23 cellular contexts compared by ENCODE assay signal in the genomic region with DNA sequence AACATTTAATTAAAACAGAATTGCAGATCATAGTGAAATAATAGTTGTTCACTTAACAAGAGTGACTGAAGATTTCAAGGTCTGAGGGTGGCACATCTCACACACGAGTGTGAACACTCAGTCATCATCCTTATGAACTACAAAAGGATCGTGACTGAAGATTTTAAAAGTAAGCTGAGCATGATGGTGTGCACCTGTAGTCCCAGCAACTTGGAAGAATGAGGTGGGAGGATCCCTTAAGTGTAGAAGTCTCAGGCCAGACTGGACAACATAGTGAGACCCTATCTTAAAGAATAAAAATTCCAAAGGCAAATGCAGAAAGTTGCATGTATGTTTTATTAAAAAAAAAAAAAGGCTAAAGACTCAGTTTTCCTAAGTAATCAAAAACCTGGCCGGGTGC.
"Had no signal": no experiment of that assay in that cellular context is flagged by ENCODE, and none has a peak within 500 bp of the region (broad histone marks: within the 10 kb centered on the region; RNA-seq: fewer than 3 reads in every experiment).

No MANE protein-coding gene starts in this region.

- H3K4me3 ChIP-seq: heart right ventricle, hepatocyte, left ventricle myocardium inferior, lung, ovary, sigmoid colon, spleen, stomach, thoracic aorta, tibial artery, uterus had no signal

- H3K36me3 ChIP-seq: heart right ventricle, left ventricle myocardium inferior, ovary, sigmoid colon, spleen, stomach, thoracic aorta, tibial artery, uterus had no signal

- ATAC-seq: heart right ventricle; naive thymus-derived CD4-positive, alpha-beta T cell; natural killer cell treated with Interleukin-12 subunit alpha and Interleukin-12 subunit beta and Interleukin-15 and Interleukin-18, amount 100 ng/mL, for 72 hours; right cardiac atrium; stimulated activated memory B cell treated with anti-CD40 and anti-IgM and Interleukin-4, amounts not matched to agents 10 μg/mL and 1 μg/mL and 100 μg/mL, for 72 hours; stimulated activated naive CD8-positive, alpha-beta T cell treated with anti-CD3 and anti-CD28 coated beads, Interleukin-15, Interleukin-2, amounts not matched to agents 100 U/mL and 50 U/mL, for 24 hours had no signal

- H2AFZ ChIP-seq: hepatocyte had no signal

- H3K27me3 ChIP-seq: ovary, sigmoid colon, spleen, stomach, uterus had no signal

- H3K4me1 ChIP-seq: heart right ventricle, left ventricle myocardium inferior, sigmoid colon, stomach, tibial artery, uterus had no signal

- H3K36me3 Mint-ChIP-seq: mesothelial cell of epicardium; natural killer cell treated with Interleukin-12 subunit alpha and Interleukin-12 subunit beta and Interleukin-15 and Interleukin-18, amount 100 ng/mL, for 72 hours; stimulated activated memory B cell treated with anti-CD40 and anti-IgM and Interleukin-4, amounts not matched to agents 10 μg/mL and 1 μg/mL and 100 μg/mL, for 72 hours; type B pancreatic cell had no signal

- H3K9me3 ChIP-seq: heart right ventricle, left ventricle myocardium inferior, ovary, sigmoid colon, spleen, stomach, thoracic aorta, tibial artery, uterus had no signal

- H3K9me3 Mint-ChIP-seq: mesothelial cell of epicardium; naive thymus-derived CD4-positive, alpha-beta T cell; natural killer cell treated with Interleukin-12 subunit alpha and Interleukin-12 subunit beta and Interleukin-15 and Interleukin-18, amount 100 ng/mL, for 72 hours; stimulated activated memory B cell treated with anti-CD40 and anti-IgM and Interleukin-4, amounts not matched to agents 10 μg/mL and 1 μg/mL and 100 μg/mL, for 72 hours had no signal

- H3K27ac Mint-ChIP-seq: mesothelial cell of epicardium; naive thymus-derived CD4-positive, alpha-beta T cell; natural killer cell treated with Interleukin-12 subunit alpha and Interleukin-12 subunit beta and Interleukin-15 and Interleukin-18, amount 100 ng/mL, for 72 hours; progenitor cell of endocrine pancreas; type B pancreatic cell had no signal

- H3K4me2 ChIP-seq: hepatocyte had no signal

- H3K27me3 Mint-ChIP-seq: progenitor cell of endocrine pancreas; stimulated activated memory B cell treated with anti-CD40 and anti-IgM and Interleukin-4, amounts not matched to agents 10 μg/mL and 1 μg/mL and 100 μg/mL, for 72 hours; type B pancreatic cell had no signal

- H3K79me2 ChIP-seq: hepatocyte had no signal

- DNase-seq: heart right ventricle; islet precursor cell; left ventricle myocardium inferior; mesendoderm; naive thymus-derived CD4-positive, alpha-beta T cell; ovary; right cardiac atrium; sigmoid colon; small intestine; spleen; stimulated activated CD4-positive, alpha-beta T cell treated with anti-CD3 and anti-CD28 coated beads, Interleukin-4, amount 100 ng/mL, for 24 hours; stimulated activated naive CD8-positive, alpha-beta T cell treated with anti-CD3 and anti-CD28 coated beads, Interleukin-15, Interleukin-2, amounts not matched to agents 100 U/mL and 50 U/mL, for 24 hours; stomach; tibial artery; uterus had no signal

- H3K4me3 Mint-ChIP-seq: mesothelial cell of epicardium; naive thymus-derived CD4-positive, alpha-beta T cell; natural killer cell treated with Interleukin-12 subunit alpha and Interleukin-12 subunit beta and Interleukin-15 and Interleukin-18, amount 100 ng/mL, for 72 hours; stimulated activated memory B cell treated with anti-CD40 and anti-IgM and Interleukin-4, amounts not matched to agents 10 μg/mL and 1 μg/mL and 100 μg/mL, for 72 hours; type B pancreatic cell had no signal

- H3K27ac ChIP-seq: heart right ventricle, hepatocyte, left ventricle myocardium inferior, ovary, sigmoid colon, spleen, stomach, thoracic aorta, tibial artery, uterus had no signal
